31 cellular contexts compared by ENCODE assay signal in genomic region chr12:125376422-125376821, GRCh38.
"Had no signal": no experiment of that assay in that cellular context is flagged by ENCODE, and none has a peak within 500 bp of the region (broad histone marks: within the 10 kb centered on the region; RNA-seq: fewer than 3 reads in every experiment).

No MANE protein-coding gene starts in this region.

- H3K4me1 Mint-ChIP-seq: naive thymus-derived CD8-positive, alpha-beta T cell; nephron progenitor cell; neural crest cell; stimulated activated memory B cell treated with anti-CD40 and anti-IgM and Interleukin-4, amounts not matched to agents 10 μg/mL and 1 μg/mL and 100 μg/mL, for 72 hours; stimulated activated naive CD8-positive, alpha-beta T cell treated with anti-CD3 and anti-CD28 coated beads, Interleukin-15, amount 100 ng/mL, for 72 hours had no signal

- DNase-seq: naive thymus-derived CD8-positive, alpha-beta T cell; nephron progenitor cell; nucleus accumbens; ovary; posterior cingulate gyrus; psoas muscle; right cardiac atrium; right lobe of liver; sigmoid colon; small intestine; stimulated activated CD4-positive, alpha-beta T cell treated with anti-CD3 and anti-CD28 coated beads, Interleukin-15, amount 100 ng/mL, for 24 hours; stimulated activated CD4-positive, alpha-beta T cell treated with anti-CD3 and anti-CD28 coated beads, Interleukin-2, amount 100 ng/mL, for 24 hours; stimulated activated CD4-positive, alpha-beta T cell treated with anti-CD3 and anti-CD28 coated beads, Interleukin-2, amount 100 ng/mL, for 48 hours; stimulated activated CD4-positive, alpha-beta T cell treated with anti-CD3 and anti-CD28 coated beads, Interleukin-4, amount 100 ng/mL, for 24 hours; stimulated activated naive CD4-positive, alpha-beta T cell; stimulated activated naive CD8-positive, alpha-beta T cell treated with anti-CD3 and anti-CD28 coated beads, Interleukin-15, amount 100 ng/mL, for 72 hours; stimulated activated naive CD8-positive, alpha-beta T cell treated with anti-CD3 and anti-CD28 coated beads, Interleukin-15, Interleukin-2, amounts not matched to agents 100 U/mL and 50 U/mL, for 24 hours; substantia nigra; testis; tibial artery; transverse colon; upper lobe of right lung; uterus had no signal

- H3K27ac Mint-ChIP-seq: naive thymus-derived CD8-positive, alpha-beta T cell; natural killer cell treated with Interleukin-12 subunit alpha and Interleukin-12 subunit beta and Interleukin-15 and Interleukin-18, amount 100 ng/mL, for 72 hours; nephron progenitor cell; progenitor cell of endocrine pancreas; stimulated activated memory B cell treated with anti-CD40 and anti-IgM and Interleukin-4, amounts not matched to agents 10 μg/mL and 1 μg/mL and 100 μg/mL, for 72 hours; type B pancreatic cell had no signal

- H3K36me3 Mint-ChIP-seq: natural killer cell treated with Interleukin-12 subunit alpha and Interleukin-12 subunit beta and Interleukin-15 and Interleukin-18, amount 100 ng/mL, for 72 hours; stimulated activated memory B cell treated with anti-CD40 and anti-IgM and Interleukin-4, amounts not matched to agents 10 μg/mL and 1 μg/mL and 100 μg/mL, for 72 hours; type B pancreatic cell had no signal

- H3K9me3 Mint-ChIP-seq: nephron progenitor cell; stimulated activated memory B cell treated with anti-CD40 and anti-IgM and Interleukin-4, amounts not matched to agents 10 μg/mL and 1 μg/mL and 100 μg/mL, for 72 hours; stimulated activated naive CD8-positive, alpha-beta T cell treated with anti-CD3 and anti-CD28 coated beads, Interleukin-15, amount 100 ng/mL, for 72 hours; type B pancreatic cell had no signal

- H3K4me3 Mint-ChIP-seq: naive thymus-derived CD8-positive, alpha-beta T cell; natural killer cell treated with Interleukin-12 subunit alpha and Interleukin-12 subunit beta and Interleukin-15 and Interleukin-18, amount 100 ng/mL, for 72 hours; nephron progenitor cell; neural crest cell; stimulated activated memory B cell treated with anti-CD40 and anti-IgM and Interleukin-4, amounts not matched to agents 10 μg/mL and 1 μg/mL and 100 μg/mL, for 72 hours; stimulated activated naive CD8-positive, alpha-beta T cell treated with anti-CD3 and anti-CD28 coated beads, Interleukin-15, amount 100 ng/mL, for 72 hours; type B pancreatic cell had no signal

- H3K27ac ChIP-seq: neutrophil, ovary, parathyroid adenoma, psoas muscle, right lobe of liver, sigmoid colon, suprapubic skin, testis, tibial artery, transverse colon, upper lobe of right lung, uterus had no signal

- ATAC-seq: naive thymus-derived CD8-positive, alpha-beta T cell; natural killer cell treated with Interleukin-12 subunit alpha and Interleukin-12 subunit beta and Interleukin-15 and Interleukin-18, amount 100 ng/mL, for 72 hours; psoas muscle; right lobe of liver; stimulated activated memory B cell treated with anti-CD40 and anti-IgM and Interleukin-4, amounts not matched to agents 10 μg/mL and 1 μg/mL and 100 μg/mL, for 72 hours; stimulated activated naive CD8-positive, alpha-beta T cell treated with anti-CD3 and anti-CD28 coated beads, Interleukin-15, amount 100 ng/mL, for 72 hours; stimulated activated naive CD8-positive, alpha-beta T cell treated with anti-CD3 and anti-CD28 coated beads, Interleukin-15, Interleukin-2, amounts not matched to agents 100 U/mL and 50 U/mL, for 24 hours; upper lobe of right lung had no signal
